8 cellular contexts compared by ENCODE assay signal in the genomic region with DNA sequence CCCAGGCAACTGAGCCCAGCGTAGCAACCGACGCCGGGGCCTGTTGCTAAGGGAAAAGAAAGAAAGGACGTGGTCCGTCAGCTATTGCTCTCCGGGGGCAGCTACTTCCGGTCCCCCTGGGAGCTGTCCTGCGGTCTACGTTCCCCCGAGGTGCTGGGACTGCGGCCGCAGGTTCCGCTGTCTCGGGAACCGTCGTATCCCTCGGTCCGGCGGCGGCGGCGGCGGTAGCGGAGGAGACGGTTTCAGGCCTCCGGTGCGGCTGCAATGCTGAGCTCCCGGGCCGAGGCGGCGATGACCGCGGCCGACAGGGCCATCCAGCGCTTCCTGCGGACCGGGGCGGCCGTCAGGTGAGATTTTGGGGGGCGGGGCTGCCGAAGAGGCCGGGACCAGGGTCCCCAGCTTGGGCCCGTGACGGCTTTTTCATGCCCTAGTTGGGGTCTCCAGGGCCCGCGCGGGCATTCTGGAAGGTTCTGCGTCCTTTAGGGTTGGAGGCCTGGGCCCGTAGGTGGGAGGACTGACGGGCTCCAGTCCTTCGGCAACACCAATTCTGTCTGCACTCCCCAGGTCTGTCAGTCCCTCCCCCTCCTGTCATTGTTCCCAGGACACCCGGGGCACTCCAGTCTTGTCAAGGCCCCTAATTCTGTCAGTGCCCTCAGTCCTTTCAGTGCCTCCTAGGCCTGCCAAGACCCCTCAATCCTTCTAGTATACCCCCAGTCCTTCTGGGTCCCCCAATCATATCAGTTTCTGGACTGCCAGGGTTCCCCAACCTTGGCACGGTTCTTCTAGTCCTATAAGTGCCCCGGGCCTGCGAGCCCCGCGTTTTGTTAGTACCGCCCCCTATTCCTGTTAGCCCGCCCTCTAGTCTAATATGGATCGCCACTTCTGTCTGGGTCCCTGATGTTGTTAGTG. TPM values are rescaled to one million over a fixed set of nuclear protein-coding genes. Genes with fewer than 3 reads are reported as not detected.
DNase-seq lines count a peak whose midpoint lies in the region; ATAC-seq and TF ChIP-seq lines count a peak whose summit lies in the region.

Gene USP30, plus strand, starts transcription at position 162 of the 909 bp plus-strand sequence. Its CDS starts 103 bp downstream, at position 265.

- H3K9me3 Mint-ChIP-seq in neural progenitor cell = no peaks in the 10 kb centered on the region

- no peak for TF ChIP-seq CTCF in LNCaP clone FGC (IDR thresholded peaks at IDR 0.05; ENCODE audit: control insufficient read depth, extremely low read depth, insufficient read depth)
- TF ChIP-seq CTCF in foreskin keratinocyte (conservative IDR thresholded peaks at IDR 0.05) = no peak
- TF ChIP-seq CTCF in neural progenitor cell (IDR thresholded peaks at IDR 0.05) = no peak
- TF ChIP-seq CTCF in stomach (IDR thresholded peaks at IDR 0.05) = peak in 1 of 7 experiments; percentile 28

- H3K9ac ChIP-seq in neural progenitor cell = peak within 1 kb of the TSS; percentile 69

- H3K27me3 ChIP-seq in foreskin keratinocyte (no peaks in the 10 kb centered on the region), neural progenitor cell (no peaks in the 10 kb centered on the region), stomach (no peaks in the 10 kb centered on the region)

- intact Hi-C loops in stomach (cut with DNase I; ENCODE audit: low total_unique reads) = no loop called here

- H3K27ac ChIP-seq in foreskin keratinocyte (peak within 1 kb of the TSS; percentile 30), neural progenitor cell (no peak within 1 kb of the TSS), stomach (peak within 1 kb of the TSS; percentile 80 to 94 (median 89))

- H3K4me1 ChIP-seq in foreskin keratinocyte (peaks cover 4% of the 10 kb centered on the region), neural progenitor cell (peaks cover 9% of the 10 kb centered on the region), stomach (peaks cover 3 to 26% (median 25%) of the 10 kb centered on the region in 4 donors)

- H3F3A ChIP-seq in neural progenitor cell (ENCODE audit: low read depth) = no peaks in the 10 kb centered on the region

- TF ChIP-seq POLR2A in Raji (IDR thresholded peaks at IDR 0.05; ENCODE audit: insufficient read depth, low read depth, low read length) (peak; percentile 49), stomach (IDR thresholded peaks at IDR 0.05) (no peak)

- peaks cover 8% of the 10 kb centered on the region for H3K79me2 ChIP-seq in neural progenitor cell (ENCODE audit: low read depth)

- TF ChIP-seq EP300 in stomach (IDR thresholded peaks at IDR 0.05) = no peak

- H3K36me3 ChIP-seq in neural progenitor cell (no peaks in the 10 kb centered on the region), stomach (peaks cover 0 to 9% (median 4%) of the 10 kb centered on the region in 4 donors)

- H3K4me3 ChIP-seq in LNCaP clone FGC (ENCODE audit: low read depth, low read length) (peak within 1 kb of the TSS; percentile 89), neural progenitor cell (peak within 1 kb of the TSS; percentile 84), stomach (peak within 1 kb of the TSS; percentile 87 to 98 (median 92))

- 0 to 1% (median 0%) methylated on average over 28 to 61 of the region's 61 CpGs for WGBS in stomach, 5 donors

- H3K4me1 Mint-ChIP-seq in neural progenitor cell = peaks cover 19% of the 10 kb centered on the region

- peaks cover 2% of the 10 kb centered on the region for H3K27me3 Mint-ChIP-seq in neural progenitor cell (ENCODE audit: insufficient read depth, low read depth)

- ATAC-seq in foreskin keratinocyte = peak; percentile 94

- H4K20me1 ChIP-seq in neural progenitor cell (ENCODE audit: low read depth) = no peaks in the 10 kb centered on the region

- peak within 1 kb of the TSS; percentile 84 for H3K27ac Mint-ChIP-seq in neural progenitor cell

- H3K36me3 Mint-ChIP-seq in neural progenitor cell = no peaks in the 10 kb centered on the region

- H3K9me3 ChIP-seq in neural progenitor cell (ENCODE audit: low read depth) (no peaks in the 10 kb centered on the region), stomach (no peaks in the 10 kb centered on the region)

- peak within 1 kb of the TSS; percentile 96 for H3K4me2 ChIP-seq in neural progenitor cell

- H3K4me3 Mint-ChIP-seq in neural progenitor cell = peak within 1 kb of the TSS; percentile 98

- DNase-seq in ELR (ENCODE audit: low read depth) = peak; percentile 88
- DNase-seq in H4 (ENCODE audit: low spot score) = peak; percentile 65
- peak; percentile 65 for DNase-seq in LNCaP clone FGC (ENCODE audit: low read depth)
- DNase-seq in activated gamma-delta T cell treated with Interleukin-2 at 50 U/mL for 16 hours = peak; percentile 84
- DNase-seq in foreskin keratinocyte = peak; percentile 45 to 68
- peak; percentile 93 for DNase-seq in neural progenitor cell (ENCODE audit: low spot score)
- peak; percentile 88 for DNase-seq in stomach

- peak within 1 kb of the TSS; percentile 95 for H2AFZ ChIP-seq in neural progenitor cell (replicated peaks)

RNA-seq across cellular contexts. Expression of gene USP30, which starts in this region (rescaled TPM):
- total RNA-seq in H4 (2014; rRNA removed; shearing (Covaris generic)) = 10.2 and 11.7 TPM in 2 replicates
- 3.5 and 4.6 TPM in 2 replicates for total RNA-seq in foreskin keratinocyte
- polyA plus RNA-seq in foreskin keratinocyte = 4.1 and 4.2 TPM in 2 replicates
- total RNA-seq in neural progenitor cell (ENCODE audit: low replicate concordance) = 17.4 and 17.6 TPM in 2 replicates
- total RNA-seq in stomach = 10 to 100 TPM; 10.3 to 41.4 (median 12.9) TPM
- polyA plus RNA-seq in stomach = 1 to 10 TPM; 3.2 to 5.7 (median 3.4) TPM
